In the genomic region with DNA sequence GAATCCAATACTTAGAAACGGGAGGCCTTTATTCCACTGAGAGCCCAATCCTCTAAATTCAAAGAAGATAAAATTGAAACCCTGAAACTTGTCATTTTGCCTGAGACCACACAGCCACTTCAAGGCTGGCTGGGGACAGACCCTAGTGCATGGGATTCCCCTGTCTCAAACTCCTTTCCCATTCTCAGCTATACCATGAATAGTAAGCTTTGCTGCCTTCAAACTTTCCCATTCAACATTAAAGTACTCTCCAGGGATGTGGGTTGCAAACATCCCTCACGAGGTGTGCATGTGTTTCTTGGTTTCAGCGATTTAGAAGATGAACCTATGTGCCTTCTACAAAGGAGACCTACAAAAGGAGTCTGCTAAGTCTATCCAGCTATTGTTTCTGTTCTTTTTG, we compare ENCODE assay signal across 1 cellular context.
TF ChIP-seq lines count a peak whose summit lies in the region.

No MANE protein-coding gene starts in this region.

TF ChIP-seq in GM12878, 131 proteins besides CTCF, POLR2A, EP300 and RAD21 (continued from another document and continues in another):
- TF ChIP-seq, protein P1, sequence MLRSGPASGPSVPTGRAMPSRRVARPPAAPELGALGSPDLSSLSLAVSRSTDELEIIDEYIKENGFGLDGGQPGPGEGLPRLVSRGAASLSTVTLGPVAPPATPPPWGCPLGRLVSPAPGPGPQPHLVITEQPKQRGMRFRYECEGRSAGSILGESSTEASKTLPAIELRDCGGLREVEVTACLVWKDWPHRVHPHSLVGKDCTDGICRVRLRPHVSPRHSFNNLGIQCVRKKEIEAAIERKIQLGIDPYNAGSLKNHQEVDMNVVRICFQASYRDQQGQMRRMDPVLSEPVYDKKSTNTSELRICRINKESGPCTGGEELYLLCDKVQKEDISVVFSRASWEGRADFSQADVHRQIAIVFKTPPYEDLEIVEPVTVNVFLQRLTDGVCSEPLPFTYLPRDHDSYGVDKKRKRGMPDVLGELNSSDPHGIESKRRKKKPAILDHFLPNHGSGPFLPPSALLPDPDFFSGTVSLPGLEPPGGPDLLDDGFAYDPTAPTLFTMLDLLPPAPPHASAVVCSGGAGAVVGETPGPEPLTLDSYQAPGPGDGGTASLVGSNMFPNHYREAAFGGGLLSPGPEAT (IDR thresholded peaks at IDR 0.05; ENCODE audit: low read depth), result peak; percentile 78
- TF ChIP-seq ZNF274 (IDR thresholded peaks at IDR 0.05; ENCODE audit: insufficient read depth, insufficient read length), result no peak
- peak; percentile 31; the same call in 1 of the 2 replicates for TF ChIP-seq BCL11A (IDR thresholded peaks at IDR 0.05; ENCODE audit: low read depth, low read length)
- no peak for TF ChIP-seq ZNF622 (IDR thresholded peaks at IDR 0.05)
- TF ChIP-seq, protein P2, sequence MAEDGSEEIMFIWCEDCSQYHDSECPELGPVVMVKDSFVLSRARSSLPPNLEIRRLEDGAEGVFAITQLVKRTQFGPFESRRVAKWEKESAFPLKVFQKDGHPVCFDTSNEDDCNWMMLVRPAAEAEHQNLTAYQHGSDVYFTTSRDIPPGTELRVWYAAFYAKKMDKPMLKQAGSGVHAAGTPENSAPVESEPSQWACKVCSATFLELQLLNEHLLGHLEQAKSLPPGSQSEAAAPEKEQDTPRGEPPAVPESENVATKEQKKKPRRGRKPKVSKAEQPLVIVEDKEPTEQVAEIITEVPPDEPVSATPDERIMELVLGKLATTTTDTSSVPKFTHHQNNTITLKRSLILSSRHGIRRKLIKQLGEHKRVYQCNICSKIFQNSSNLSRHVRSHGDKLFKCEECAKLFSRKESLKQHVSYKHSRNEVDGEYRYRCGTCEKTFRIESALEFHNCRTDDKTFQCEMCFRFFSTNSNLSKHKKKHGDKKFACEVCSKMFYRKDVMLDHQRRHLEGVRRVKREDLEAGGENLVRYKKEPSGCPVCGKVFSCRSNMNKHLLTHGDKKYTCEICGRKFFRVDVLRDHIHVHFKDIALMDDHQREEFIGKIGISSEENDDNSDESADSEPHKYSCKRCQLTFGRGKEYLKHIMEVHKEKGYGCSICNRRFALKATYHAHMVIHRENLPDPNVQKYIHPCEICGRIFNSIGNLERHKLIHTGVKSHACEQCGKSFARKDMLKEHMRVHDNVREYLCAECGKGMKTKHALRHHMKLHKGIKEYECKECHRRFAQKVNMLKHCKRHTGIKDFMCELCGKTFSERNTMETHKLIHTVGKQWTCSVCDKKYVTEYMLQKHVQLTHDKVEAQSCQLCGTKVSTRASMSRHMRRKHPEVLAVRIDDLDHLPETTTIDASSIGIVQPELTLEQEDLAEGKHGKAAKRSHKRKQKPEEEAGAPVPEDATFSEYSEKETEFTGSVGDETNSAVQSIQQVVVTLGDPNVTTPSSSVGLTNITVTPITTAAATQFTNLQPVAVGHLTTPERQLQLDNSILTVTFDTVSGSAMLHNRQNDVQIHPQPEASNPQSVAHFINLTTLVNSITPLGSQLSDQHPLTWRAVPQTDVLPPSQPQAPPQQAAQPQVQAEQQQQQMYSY (CRISPR knock-in tag; IDR thresholded peaks at IDR 0.05), result no peak
- TF ChIP-seq, protein P3, sequence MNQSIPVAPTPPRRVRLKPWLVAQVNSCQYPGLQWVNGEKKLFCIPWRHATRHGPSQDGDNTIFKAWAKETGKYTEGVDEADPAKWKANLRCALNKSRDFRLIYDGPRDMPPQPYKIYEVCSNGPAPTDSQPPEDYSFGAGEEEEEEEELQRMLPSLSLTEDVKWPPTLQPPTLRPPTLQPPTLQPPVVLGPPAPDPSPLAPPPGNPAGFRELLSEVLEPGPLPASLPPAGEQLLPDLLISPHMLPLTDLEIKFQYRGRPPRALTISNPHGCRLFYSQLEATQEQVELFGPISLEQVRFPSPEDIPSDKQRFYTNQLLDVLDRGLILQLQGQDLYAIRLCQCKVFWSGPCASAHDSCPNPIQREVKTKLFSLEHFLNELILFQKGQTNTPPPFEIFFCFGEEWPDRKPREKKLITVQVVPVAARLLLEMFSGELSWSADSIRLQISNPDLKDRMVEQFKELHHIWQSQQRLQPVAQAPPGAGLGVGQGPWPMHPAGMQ (IDR thresholded peaks at IDR 0.05; ENCODE audit: borderline replicate concordance), result no peak
- TF ChIP-seq, protein P4, sequence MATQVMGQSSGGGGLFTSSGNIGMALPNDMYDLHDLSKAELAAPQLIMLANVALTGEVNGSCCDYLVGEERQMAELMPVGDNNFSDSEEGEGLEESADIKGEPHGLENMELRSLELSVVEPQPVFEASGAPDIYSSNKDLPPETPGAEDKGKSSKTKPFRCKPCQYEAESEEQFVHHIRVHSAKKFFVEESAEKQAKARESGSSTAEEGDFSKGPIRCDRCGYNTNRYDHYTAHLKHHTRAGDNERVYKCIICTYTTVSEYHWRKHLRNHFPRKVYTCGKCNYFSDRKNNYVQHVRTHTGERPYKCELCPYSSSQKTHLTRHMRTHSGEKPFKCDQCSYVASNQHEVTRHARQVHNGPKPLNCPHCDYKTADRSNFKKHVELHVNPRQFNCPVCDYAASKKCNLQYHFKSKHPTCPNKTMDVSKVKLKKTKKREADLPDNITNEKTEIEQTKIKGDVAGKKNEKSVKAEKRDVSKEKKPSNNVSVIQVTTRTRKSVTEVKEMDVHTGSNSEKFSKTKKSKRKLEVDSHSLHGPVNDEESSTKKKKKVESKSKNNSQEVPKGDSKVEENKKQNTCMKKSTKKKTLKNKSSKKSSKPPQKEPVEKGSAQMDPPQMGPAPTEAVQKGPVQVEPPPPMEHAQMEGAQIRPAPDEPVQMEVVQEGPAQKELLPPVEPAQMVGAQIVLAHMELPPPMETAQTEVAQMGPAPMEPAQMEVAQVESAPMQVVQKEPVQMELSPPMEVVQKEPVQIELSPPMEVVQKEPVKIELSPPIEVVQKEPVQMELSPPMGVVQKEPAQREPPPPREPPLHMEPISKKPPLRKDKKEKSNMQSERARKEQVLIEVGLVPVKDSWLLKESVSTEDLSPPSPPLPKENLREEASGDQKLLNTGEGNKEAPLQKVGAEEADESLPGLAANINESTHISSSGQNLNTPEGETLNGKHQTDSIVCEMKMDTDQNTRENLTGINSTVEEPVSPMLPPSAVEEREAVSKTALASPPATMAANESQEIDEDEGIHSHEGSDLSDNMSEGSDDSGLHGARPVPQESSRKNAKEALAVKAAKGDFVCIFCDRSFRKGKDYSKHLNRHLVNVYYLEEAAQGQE (IDR thresholded peaks at IDR 0.05; ENCODE audit: low read depth, low read length), result no peak
- peak; percentile 81 for TF ChIP-seq RUNX3 (IDR thresholded peaks at IDR 0.05; ENCODE audit: low read length)
- TF ChIP-seq, protein P5, sequence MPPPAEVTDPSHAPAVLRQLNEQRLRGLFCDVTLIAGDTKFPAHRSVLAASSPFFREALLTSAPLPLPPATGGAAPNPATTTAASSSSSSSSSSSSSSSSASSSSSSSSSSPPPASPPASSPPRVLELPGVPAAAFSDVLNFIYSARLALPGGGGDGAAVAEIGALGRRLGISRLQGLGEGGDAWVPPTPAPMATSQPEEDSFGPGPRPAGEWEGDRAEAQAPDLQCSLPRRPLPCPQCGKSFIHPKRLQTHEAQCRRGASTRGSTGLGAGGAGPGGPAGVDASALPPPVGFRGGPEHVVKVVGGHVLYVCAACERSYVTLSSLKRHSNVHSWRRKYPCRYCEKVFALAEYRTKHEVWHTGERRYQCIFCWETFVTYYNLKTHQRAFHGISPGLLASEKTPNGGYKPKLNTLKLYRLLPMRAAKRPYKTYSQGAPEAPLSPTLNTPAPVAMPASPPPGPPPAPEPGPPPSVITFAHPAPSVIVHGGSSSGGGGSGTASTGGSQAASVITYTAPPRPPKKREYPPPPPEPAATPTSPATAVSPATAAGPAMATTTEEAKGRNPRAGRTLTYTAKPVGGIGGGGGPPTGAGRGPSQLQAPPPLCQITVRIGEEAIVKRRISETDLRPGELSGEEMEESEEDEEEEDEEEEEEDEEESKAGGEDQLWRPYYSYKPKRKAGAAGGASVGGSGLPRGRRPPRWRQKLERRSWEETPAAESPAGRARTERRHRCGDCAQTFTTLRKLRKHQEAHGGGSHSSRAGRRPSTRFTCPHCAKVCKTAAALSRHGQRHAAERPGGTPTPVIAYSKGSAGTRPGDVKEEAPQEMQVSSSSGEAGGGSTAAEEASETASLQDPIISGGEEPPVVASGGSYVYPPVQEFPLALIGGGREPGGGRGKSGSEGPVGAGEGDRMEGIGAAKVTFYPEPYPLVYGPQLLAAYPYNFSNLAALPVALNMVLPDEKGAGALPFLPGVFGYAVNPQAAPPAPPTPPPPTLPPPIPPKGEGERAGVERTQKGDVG (CRISPR knock-in tag; IDR thresholded peaks at IDR 0.05), result no peak
- TF ChIP-seq DPF2 (IDR thresholded peaks at IDR 0.05), result no peak
- TF ChIP-seq LARP7 (IDR thresholded peaks at IDR 0.05), result no peak
- TF ChIP-seq IKZF1 (conservative IDR thresholded peaks at IDR 0.05), result no peak
- TF ChIP-seq ZBED1 (IDR thresholded peaks at IDR 0.05; ENCODE audit: borderline replicate concordance), result no peak
- no peak for TF ChIP-seq SIX5 (IDR thresholded peaks at IDR 0.05; ENCODE audit: low read depth, low read length, severe bottlenecking)
- TF ChIP-seq POLR2AphosphoS5 (IDR thresholded peaks at IDR 0.05; ENCODE audit: low read length), result no peak
- TF ChIP-seq NRF1 (conservative IDR thresholded peaks at IDR 0.05; ENCODE audit: low read depth, low read length), result no peak
- no peak for TF ChIP-seq KLF5 (IDR thresholded peaks at IDR 0.05; ENCODE audit: partially characterized antibody)
- TF ChIP-seq IKZF2 (IDR thresholded peaks at IDR 0.05), result peak; percentile 66 to 70; a peak in 3 of 4 replicates
- no peak for TF ChIP-seq SP1 (IDR thresholded peaks at IDR 0.05; ENCODE audit: low read depth, low read length)
- peak; percentile 35; the same call in 1 of the 2 replicates for TF ChIP-seq EED (IDR thresholded peaks at IDR 0.05; ENCODE audit: low read depth)
- peak; percentile 22; the same call in 1 of the 2 replicates for TF ChIP-seq CBFB (IDR thresholded peaks at IDR 0.05; ENCODE audit: low read depth)
- no peak for TF ChIP-seq NFYA (IDR thresholded peaks at IDR 0.05; ENCODE audit: borderline replicate concordance, low read depth, low read length)
- no peak for TF ChIP-seq CREB1 (IDR thresholded peaks at IDR 0.05; ENCODE audit: low read depth)
- no peak for TF ChIP-seq RBBP5 (conservative IDR thresholded peaks at IDR 0.05)
- TF ChIP-seq, protein P6, sequence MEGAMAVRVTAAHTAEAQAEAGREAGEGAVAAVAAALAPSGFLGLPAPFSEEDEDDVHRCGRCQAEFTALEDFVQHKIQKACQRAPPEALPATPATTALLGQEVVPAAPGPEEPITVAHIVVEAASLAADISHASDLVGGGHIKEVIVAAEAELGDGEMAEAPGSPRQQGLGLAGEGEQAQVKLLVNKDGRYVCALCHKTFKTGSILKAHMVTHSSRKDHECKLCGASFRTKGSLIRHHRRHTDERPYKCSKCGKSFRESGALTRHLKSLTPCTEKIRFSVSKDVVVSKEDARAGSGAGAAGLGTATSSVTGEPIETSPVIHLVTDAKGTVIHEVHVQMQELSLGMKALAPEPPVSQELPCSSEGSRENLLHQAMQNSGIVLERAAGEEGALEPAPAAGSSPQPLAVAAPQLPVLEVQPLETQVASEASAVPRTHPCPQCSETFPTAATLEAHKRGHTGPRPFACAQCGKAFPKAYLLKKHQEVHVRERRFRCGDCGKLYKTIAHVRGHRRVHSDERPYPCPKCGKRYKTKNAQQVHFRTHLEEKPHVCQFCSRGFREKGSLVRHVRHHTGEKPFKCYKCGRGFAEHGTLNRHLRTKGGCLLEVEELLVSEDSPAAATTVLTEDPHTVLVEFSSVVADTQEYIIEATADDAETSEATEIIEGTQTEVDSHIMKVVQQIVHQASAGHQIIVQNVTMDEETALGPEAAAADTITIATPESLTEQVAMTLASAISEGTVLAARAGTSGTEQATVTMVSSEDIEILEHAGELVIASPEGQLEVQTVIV (IDR thresholded peaks at IDR 0.05; ENCODE audit: borderline replicate concordance, partially characterized antibody), result no peak
- TF ChIP-seq GATAD2B (conservative IDR thresholded peaks at IDR 0.05; ENCODE audit: low read depth), result no peak
- no peak for TF ChIP-seq RELA (IDR thresholded peaks at IDR 0.05; ENCODE audit: borderline replicate concordance, partially characterized antibody)
- TF ChIP-seq, protein P7, sequence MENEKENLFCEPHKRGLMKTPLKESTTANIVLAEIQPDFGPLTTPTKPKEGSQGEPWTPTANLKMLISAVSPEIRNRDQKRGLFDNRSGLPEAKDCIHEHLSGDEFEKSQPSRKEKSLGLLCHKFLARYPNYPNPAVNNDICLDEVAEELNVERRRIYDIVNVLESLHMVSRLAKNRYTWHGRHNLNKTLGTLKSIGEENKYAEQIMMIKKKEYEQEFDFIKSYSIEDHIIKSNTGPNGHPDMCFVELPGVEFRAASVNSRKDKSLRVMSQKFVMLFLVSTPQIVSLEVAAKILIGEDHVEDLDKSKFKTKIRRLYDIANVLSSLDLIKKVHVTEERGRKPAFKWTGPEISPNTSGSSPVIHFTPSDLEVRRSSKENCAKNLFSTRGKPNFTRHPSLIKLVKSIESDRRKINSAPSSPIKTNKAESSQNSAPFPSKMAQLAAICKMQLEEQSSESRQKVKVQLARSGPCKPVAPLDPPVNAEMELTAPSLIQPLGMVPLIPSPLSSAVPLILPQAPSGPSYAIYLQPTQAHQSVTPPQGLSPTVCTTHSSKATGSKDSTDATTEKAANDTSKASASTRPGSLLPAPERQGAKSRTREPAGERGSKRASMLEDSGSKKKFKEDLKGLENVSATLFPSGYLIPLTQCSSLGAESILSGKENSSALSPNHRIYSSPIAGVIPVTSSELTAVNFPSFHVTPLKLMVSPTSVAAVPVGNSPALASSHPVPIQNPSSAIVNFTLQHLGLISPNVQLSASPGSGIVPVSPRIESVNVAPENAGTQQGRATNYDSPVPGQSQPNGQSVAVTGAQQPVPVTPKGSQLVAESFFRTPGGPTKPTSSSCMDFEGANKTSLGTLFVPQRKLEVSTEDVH (IDR thresholded peaks at IDR 0.05; ENCODE audit: low read depth, partially characterized antibody), result no peak
- TF ChIP-seq MTA2 (IDR thresholded peaks at IDR 0.05; ENCODE audit: low read depth), result peak; percentile 44; the same call in 1 of the 2 replicates
- TF ChIP-seq, protein P8, sequence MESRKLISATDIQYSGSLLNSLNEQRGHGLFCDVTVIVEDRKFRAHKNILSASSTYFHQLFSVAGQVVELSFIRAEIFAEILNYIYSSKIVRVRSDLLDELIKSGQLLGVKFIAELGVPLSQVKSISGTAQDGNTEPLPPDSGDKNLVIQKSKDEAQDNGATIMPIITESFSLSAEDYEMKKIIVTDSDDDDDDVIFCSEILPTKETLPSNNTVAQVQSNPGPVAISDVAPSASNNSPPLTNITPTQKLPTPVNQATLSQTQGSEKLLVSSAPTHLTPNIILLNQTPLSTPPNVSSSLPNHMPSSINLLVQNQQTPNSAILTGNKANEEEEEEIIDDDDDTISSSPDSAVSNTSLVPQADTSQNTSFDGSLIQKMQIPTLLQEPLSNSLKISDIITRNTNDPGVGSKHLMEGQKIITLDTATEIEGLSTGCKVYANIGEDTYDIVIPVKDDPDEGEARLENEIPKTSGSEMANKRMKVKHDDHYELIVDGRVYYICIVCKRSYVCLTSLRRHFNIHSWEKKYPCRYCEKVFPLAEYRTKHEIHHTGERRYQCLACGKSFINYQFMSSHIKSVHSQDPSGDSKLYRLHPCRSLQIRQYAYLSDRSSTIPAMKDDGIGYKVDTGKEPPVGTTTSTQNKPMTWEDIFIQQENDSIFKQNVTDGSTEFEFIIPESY (IDR thresholded peaks at IDR 0.05), result no peak
- TF ChIP-seq FOXK2 (IDR thresholded peaks at IDR 0.05), result no peak
- no peak for TF ChIP-seq TARDBP (IDR thresholded peaks at IDR 0.05; ENCODE audit: borderline replicate concordance)
- TF ChIP-seq, protein P9, sequence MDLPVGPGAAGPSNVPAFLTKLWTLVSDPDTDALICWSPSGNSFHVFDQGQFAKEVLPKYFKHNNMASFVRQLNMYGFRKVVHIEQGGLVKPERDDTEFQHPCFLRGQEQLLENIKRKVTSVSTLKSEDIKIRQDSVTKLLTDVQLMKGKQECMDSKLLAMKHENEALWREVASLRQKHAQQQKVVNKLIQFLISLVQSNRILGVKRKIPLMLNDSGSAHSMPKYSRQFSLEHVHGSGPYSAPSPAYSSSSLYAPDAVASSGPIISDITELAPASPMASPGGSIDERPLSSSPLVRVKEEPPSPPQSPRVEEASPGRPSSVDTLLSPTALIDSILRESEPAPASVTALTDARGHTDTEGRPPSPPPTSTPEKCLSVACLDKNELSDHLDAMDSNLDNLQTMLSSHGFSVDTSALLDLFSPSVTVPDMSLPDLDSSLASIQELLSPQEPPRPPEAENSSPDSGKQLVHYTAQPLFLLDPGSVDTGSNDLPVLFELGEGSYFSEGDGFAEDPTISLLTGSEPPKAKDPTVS (IDR thresholded peaks at IDR 0.05; ENCODE audit: low read depth, low read length), result no peak
